In genomic region chr15:64930778-64931240, GRCh38 we compare ENCODE assay signal across 11 cellular contexts. TPM values are rescaled to one million over a fixed set of nuclear protein-coding genes. Genes with fewer than 3 reads are reported as not detected.
A peak's percentile ranks its signal among the peaks of the same experiment; 100 is the strongest.
DNase-seq lines count a peak whose midpoint lies in the region; ATAC-seq, FAIRE-seq and TF ChIP-seq lines count a peak whose summit lies in the region.
"Had no signal": no experiment of that assay in that cellular context is flagged by ENCODE, and none has a peak within 500 bp of the region (broad histone marks: within the 10 kb centered on the region; RNA-seq: fewer than 3 reads in every experiment).

No MANE protein-coding gene starts in this region.

- H3K27ac Mint-ChIP-seq in WTC11, result 0 out of 2 replicates have a peak overlapping the region, but pooled peaks have one; percentile 2
- peak overlapping the region; percentile 49 for H3K27ac Mint-ChIP-seq in glutamatergic neuron (ENCODE audit: unreplicated experiment)
- H3K27ac Mint-ChIP-seq: activated CD4-positive, alpha-beta T cell treated with anti-CD3 and anti-CD28 coated beads for 36 hours; activated T-helper 17 cell treated with anti-CD3 and anti-CD28 coated beads, Interleukin-2, amount 50 U/mL, for 72 hours had no signal

- H3K9me3 ChIP-seq in right cardiac atrium (ENCODE audit: control insufficient read depth, low read length), result no peaks in the 10 kb centered on the region
- H3K9me3 ChIP-seq in heart right ventricle, result peaks cover 0 to 3% (median 0%) of the 10 kb centered on the region in 11 donors

- no peak for DNase-seq in right cardiac atrium
- no peak for DNase-seq in heart right ventricle
- no peak for DNase-seq in WTC11 (ENCODE audit: low spot score)
- DNase-seq in glutamatergic neuron, result no peak
- peak; percentile 40 for DNase-seq in urothelium cell line (ENCODE audit: low spot score)
- no peak for DNase-seq in NK-92 treated with Interleukin-12 subunit alpha and Interleukin-12 subunit beta, amount 100 ng/mL, for 24 hours (lab: John Stamatoyannopoulos, UW)
- DNase-seq: activated CD4-positive, alpha-beta T cell treated with anti-CD3 and anti-CD28 coated beads for 36 hours; trophoblast cell had no signal

- H3K4me3 ChIP-seq in right cardiac atrium (ENCODE audit: low read length) (no peak overlapping the region), heart right ventricle (no peak overlapping the region)

- 59% methylated on average over 11 of the region's 11 CpGs for WGBS in right cardiac atrium
- 66 to 71% methylated on average over 11 of the region's 11 CpGs for WGBS in heart right ventricle, 2 donors

- H3K9me3 Mint-ChIP-seq in WTC11, result no peaks in the 10 kb centered on the region
- peaks cover 2% of the 10 kb centered on the region for H3K9me3 Mint-ChIP-seq in glutamatergic neuron (ENCODE audit: unreplicated experiment)
- H3K9me3 Mint-ChIP-seq: activated T-helper 17 cell treated with anti-CD3 and anti-CD28 coated beads, Interleukin-2, amount 50 U/mL, for 72 hours had no signal

- ATAC-seq in right cardiac atrium (peak; percentile 9 to 15), heart right ventricle (no peak), WTC11 (no peak), HG03520 (IDR thresholded peaks at IDR 0.05; ENCODE audit: unreplicated experiment) (no peak), GM21528 (IDR thresholded peaks at IDR 0.05; ENCODE audit: low FRiP score, unreplicated experiment) (no peak)
- ATAC-seq: activated CD4-positive, alpha-beta T cell treated with anti-CD3 and anti-CD28 coated beads for 36 hours; activated T-helper 17 cell treated with anti-CD3 and anti-CD28 coated beads, Interleukin-2, amount 50 U/mL, for 72 hours had no signal

- H3K4me1 Mint-ChIP-seq in WTC11 (no peaks in the 10 kb centered on the region), glutamatergic neuron (ENCODE audit: low read depth, unreplicated experiment) (peaks cover 9% of the 10 kb centered on the region)
- H3K4me1 Mint-ChIP-seq: activated T-helper 17 cell treated with anti-CD3 and anti-CD28 coated beads, Interleukin-2, amount 50 U/mL, for 72 hours had no signal

- H3K27me3 Mint-ChIP-seq in WTC11 (ENCODE audit: low read depth), result no peaks in the 10 kb centered on the region
- peaks cover 2% of the 10 kb centered on the region for H3K27me3 Mint-ChIP-seq in glutamatergic neuron (ENCODE audit: unreplicated experiment)
- H3K27me3 Mint-ChIP-seq: activated CD4-positive, alpha-beta T cell treated with anti-CD3 and anti-CD28 coated beads for 36 hours; activated T-helper 17 cell treated with anti-CD3 and anti-CD28 coated beads, Interleukin-2, amount 50 U/mL, for 72 hours had no signal

- no peak overlapping the region for H3K4me3 Mint-ChIP-seq in WTC11
- no peak overlapping the region for H3K4me3 Mint-ChIP-seq in glutamatergic neuron (ENCODE audit: unreplicated experiment)
- H3K4me3 Mint-ChIP-seq: activated CD4-positive, alpha-beta T cell treated with anti-CD3 and anti-CD28 coated beads for 36 hours; activated T-helper 17 cell treated with anti-CD3 and anti-CD28 coated beads, Interleukin-2, amount 50 U/mL, for 72 hours had no signal

- H3K27me3 ChIP-seq in right cardiac atrium (ENCODE audit: control insufficient read depth, insufficient read depth), result no peaks in the 10 kb centered on the region
- no peaks in the 10 kb centered on the region for H3K27me3 ChIP-seq in heart right ventricle

- H3K27ac ChIP-seq in right cardiac atrium (ENCODE audit: low read length), result no peak overlapping the region
- no peak overlapping the region for H3K27ac ChIP-seq in heart right ventricle

- POLR2A ChIA-PET in WTC11 (lab: Charles Lee), result no interaction called here

- peaks cover 0 to 6% (median 0%) of the 10 kb centered on the region in 9 donors for H3K36me3 ChIP-seq in heart right ventricle

- no peaks in the 10 kb centered on the region for H3K4me1 ChIP-seq in right cardiac atrium (ENCODE audit: control insufficient read depth, insufficient read depth, low read length)
- H3K4me1 ChIP-seq in heart right ventricle, result peaks cover 0 to 10% (median 0%) of the 10 kb centered on the region in 9 donors

- H3K36me3 Mint-ChIP-seq in WTC11, result peaks cover 8% of the 10 kb centered on the region
- H3K36me3 Mint-ChIP-seq in glutamatergic neuron (ENCODE audit: unreplicated experiment), result peaks cover 6% of the 10 kb centered on the region

- peak; percentile 89 for FAIRE-seq in urothelium cell line (lab: Jason Lieb, UNC)

- no peak for TF ChIP-seq CTCF in heart right ventricle (IDR thresholded peaks at IDR 0.05)
- TF ChIP-seq CTCF in WTC11 (IDR thresholded peaks at IDR 0.05), result no peak
- no peak for TF ChIP-seq CTCF in glutamatergic neuron (IDR thresholded peaks at IDR 0.05; ENCODE audit: partially characterized antibody, unreplicated experiment)

- CTCF ChIA-PET in WTC11 (lab: Charles Lee), result no interaction called here

- intact Hi-C loops in right cardiac atrium (cut with DNase I) (no loop called here), heart right ventricle (cut with DNase I) (no loop called here)

TF ChIP-seq in WTC11, 78 proteins besides CTCF, POLR2A, EP300 and RAD21:
- TF ChIP-seq, protein P1, sequence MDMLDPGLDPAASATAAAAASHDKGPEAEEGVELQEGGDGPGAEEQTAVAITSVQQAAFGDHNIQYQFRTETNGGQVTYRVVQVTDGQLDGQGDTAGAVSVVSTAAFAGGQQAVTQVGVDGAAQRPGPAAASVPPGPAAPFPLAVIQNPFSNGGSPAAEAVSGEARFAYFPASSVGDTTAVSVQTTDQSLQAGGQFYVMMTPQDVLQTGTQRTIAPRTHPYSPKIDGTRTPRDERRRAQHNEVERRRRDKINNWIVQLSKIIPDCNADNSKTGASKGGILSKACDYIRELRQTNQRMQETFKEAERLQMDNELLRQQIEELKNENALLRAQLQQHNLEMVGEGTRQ (CRISPR knock-in tag; IDR thresholded peaks at IDR 0.05), result no peak
- TF ChIP-seq NFE2L1 (CRISPR knock-in tag; IDR thresholded peaks at IDR 0.05) (no peak), TP53 (CRISPR knock-in tag; IDR thresholded peaks at IDR 0.05) (no peak), NFATC4 (CRISPR knock-in tag; IDR thresholded peaks at IDR 0.05) (no peak), EMX1 (CRISPR knock-in tag; IDR thresholded peaks at IDR 0.05) (no peak), ZNF317 (CRISPR knock-in tag; IDR thresholded peaks at IDR 0.05; ENCODE audit: borderline replicate concordance, low read depth) (no peak), NR2C2 (CRISPR knock-in tag; IDR thresholded peaks at IDR 0.05) (no peak)

RNA-seq across cellular contexts. Expression of gene ANKDD1A, which starts 19.1 kb away (rescaled TPM):
- total RNA-seq in right cardiac atrium, result 1 to 10 TPM; 3.0 to 6.0 (median 3.8) TPM
- 2.1 TPM for polyA plus RNA-seq in right cardiac atrium
- 1 to 10 TPM in 7 of 10 donors, under 1 TPM in 3; 0.70 to 1.9 (median 1.3) TPM for total RNA-seq in heart right ventricle
- 1 to 10 TPM; 1.1 to 1.9 TPM for polyA plus RNA-seq in heart right ventricle
- total RNA-seq in WTC11 (2021), result 6.1 to 7.9 TPM (median 7.4 TPM) in 3 replicates
- total RNA-seq in glutamatergic neuron (ENCODE audit: unreplicated experiment), result 6.8 TPM

RNA-seq across cellular contexts. Expression of gene SPG21, which starts 58.9 kb away (rescaled TPM):
- total RNA-seq in right cardiac atrium, result 10 to 100 TPM; 54.2 to 59.3 (median 56.0) TPM
- polyA plus RNA-seq in right cardiac atrium, result 49.8 TPM
- total RNA-seq in heart right ventricle, result 10 to 100 TPM; 36.4 to 56.6 (median 45.9) TPM
- polyA plus RNA-seq in heart right ventricle, result 10 to 100 TPM; 30.4 to 57.0 TPM
- total RNA-seq in WTC11 (2021), result 69.9 to 84.0 TPM (median 79.9 TPM) in 3 replicates
- 82.7 TPM for total RNA-seq in glutamatergic neuron (ENCODE audit: unreplicated experiment)

Comparison
In these comparisons a context has a peak if more than half of its experiments do, and no peak if none do; other contexts are left out.
1. ATAC-seq: peak in right cardiac atrium (2 of 2); none in heart right ventricle (0 of 8), WTC11 (single experiment), HG03520 (single experiment) and GM21528 (single experiment).